8 cellular contexts compared by ENCODE assay signal in the genomic region with DNA sequence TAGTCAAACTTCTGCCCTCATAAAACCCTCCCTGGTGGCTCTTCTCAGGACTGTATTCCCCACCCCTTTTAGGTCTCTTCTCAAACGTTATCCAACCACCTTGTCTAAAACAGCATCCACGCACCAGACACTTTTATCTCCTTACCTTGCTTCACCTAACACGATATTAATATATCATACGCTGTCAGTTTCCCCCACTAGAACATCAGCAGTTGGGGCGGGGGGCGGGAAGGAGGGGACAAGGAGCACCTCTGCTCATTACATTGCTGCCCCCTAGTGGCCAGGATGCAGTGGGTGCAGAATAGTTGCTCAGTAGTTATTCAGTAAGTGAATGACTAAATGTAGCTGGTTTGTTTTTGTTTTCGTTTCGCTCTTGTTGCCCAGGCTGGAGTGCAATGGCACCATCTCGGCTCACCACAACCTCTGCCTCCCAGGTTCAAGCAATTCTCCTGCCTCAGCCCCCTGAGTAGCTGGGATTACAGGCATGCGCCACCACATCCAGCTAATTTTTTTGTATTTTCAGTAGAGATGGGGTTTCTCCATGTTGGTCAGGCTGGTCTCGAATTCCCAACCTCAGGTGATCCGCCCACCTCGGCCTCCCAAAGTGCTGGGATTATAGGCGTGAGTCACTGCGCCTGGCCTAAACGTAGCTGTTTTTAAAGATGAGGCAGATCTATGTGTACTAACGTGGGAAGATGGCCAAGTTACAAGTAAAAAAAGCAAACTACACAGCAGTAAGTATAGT. TPM values are rescaled to one million over a fixed set of nuclear protein-coding genes. Genes with fewer than 3 reads are reported as not detected.
A peak's percentile ranks its signal among the peaks of the same experiment; 100 is the strongest.
DNase-seq lines count a peak whose midpoint lies in the region; ATAC-seq and TF ChIP-seq lines count a peak whose summit lies in the region.
"Not testable (repeated sequence)": the region's sequence is repeated elsewhere in the genome, so short reads cannot be mapped to it uniquely, and the experiment has no call there.

No MANE protein-coding gene starts in this region.

- H2AFZ ChIP-seq in OCI-LY7 (ENCODE audit: low read length): peak overlapping the region; percentile 38; the same call in 1 of the 2 replicates

- H3K4me2 ChIP-seq in OCI-LY7 (ENCODE audit: low read length): peak overlapping the region; percentile 31
- peak overlapping the region; percentile 66 for H3K4me2 ChIP-seq in skeletal muscle satellite cell (ENCODE audit: low read length)

- peaks cover 10% of the 10 kb centered on the region for H3K27me3 Mint-ChIP-seq in activated CD8-positive, alpha-beta T cell treated with anti-CD3 and anti-CD28 coated beads, Interleukin-2, amount 10 ng/mL, durations not matched to agents 7 days and 5 days (ENCODE audit: low read depth)
- not testable (repeated sequence) for H3K27me3 Mint-ChIP-seq in chondrocyte (ENCODE audit: low read depth); immature natural killer cell (ENCODE audit: low read depth in 3 of 3)

- H3K36me3 ChIP-seq in GM06990 (ENCODE audit: control insufficient read depth, insufficient read depth, low read length); OCI-LY7 (ENCODE audit: insufficient read depth, low read length); skeletal muscle satellite cell (ENCODE audit: insufficient read depth, low read length); vagina: not testable (repeated sequence)

- H4K20me1 ChIP-seq in OCI-LY7 (ENCODE audit: insufficient read depth, low read length): not testable (repeated sequence)

- not testable (repeated sequence) for H3K27me3 ChIP-seq in GM06990 (replicated peaks; ENCODE audit: control insufficient read depth, insufficient read depth, low read length); vagina
- H3K27me3 ChIP-seq in skeletal muscle satellite cell (ENCODE audit: control insufficient read depth, insufficient read depth, low read length): peaks cover 33% of the 10 kb centered on the region

- not testable (repeated sequence) for H3K4me1 Mint-ChIP-seq in activated CD8-positive, alpha-beta T cell treated with anti-CD3 and anti-CD28 coated beads, Interleukin-2, amount 10 ng/mL, durations not matched to agents 7 days and 5 days (ENCODE audit: low read depth); immature natural killer cell
- H3K4me1 Mint-ChIP-seq in chondrocyte (ENCODE audit: low read depth): peaks cover 12% of the 10 kb centered on the region

- not testable (repeated sequence) for H3K79me2 ChIP-seq in OCI-LY7 (ENCODE audit: insufficient read depth, low read depth, low read length)

- H3K9me3 Mint-ChIP-seq in activated CD8-positive, alpha-beta T cell treated with anti-CD3 and anti-CD28 coated beads, Interleukin-2, amount 10 ng/mL, durations not matched to agents 7 days and 5 days (ENCODE audit: insufficient read depth); chondrocyte (ENCODE audit: low read depth); immature natural killer cell: not testable (repeated sequence)

- H3K9me3 ChIP-seq in OCI-LY7 (ENCODE audit: low read length); skeletal muscle satellite cell (replicated peaks; ENCODE audit: low read length); vagina: not testable (repeated sequence)

- BruUV-seq in OCI-LY7 (replicated peaks; lab: Mats Ljungman, UMichigan): not testable (repeated sequence)

- not testable (repeated sequence) for H3K27ac Mint-ChIP-seq in activated CD8-positive, alpha-beta T cell treated with anti-CD3 and anti-CD28 coated beads, Interleukin-2, amount 10 ng/mL, durations not matched to agents 7 days and 5 days; immature natural killer cell
- peak overlapping the region; percentile 65 for H3K27ac Mint-ChIP-seq in chondrocyte (ENCODE audit: unreplicated experiment)

- not testable (repeated sequence) for TF ChIP-seq POLR2A in vagina (IDR thresholded peaks at IDR 0.05)

- ATAC-seq in activated CD8-positive, alpha-beta T cell treated with anti-CD3 and anti-CD28 coated beads, Interleukin-2, amount 10 ng/mL, durations not matched to agents 7 days and 5 days: peak; percentile 85

- not testable (repeated sequence) for H3K9ac ChIP-seq in skeletal muscle satellite cell (ENCODE audit: low read depth, low read length)

- not testable (repeated sequence) for H3K4me1 ChIP-seq in OCI-LY7 (ENCODE audit: insufficient read depth, low read length, poor library complexity, severe bottlenecking); skeletal muscle satellite cell (ENCODE audit: control insufficient read depth, insufficient read depth, low read length); vagina

- H3K4me3 Mint-ChIP-seq in activated CD8-positive, alpha-beta T cell treated with anti-CD3 and anti-CD28 coated beads, Interleukin-2, amount 10 ng/mL, durations not matched to agents 7 days and 5 days; chondrocyte (ENCODE audit: unreplicated experiment); immature natural killer cell: not testable (repeated sequence)

- H3K4me3 ChIP-seq in GM06990 (replicated peaks; ENCODE audit: low read depth, low read length); LNCaP clone FGC (ENCODE audit: low read depth, low read length); OCI-LY7 (ENCODE audit: low read depth, low read length, poor library complexity, severe bottlenecking); skeletal muscle satellite cell (ENCODE audit: low read length); vagina: not testable (repeated sequence)

- peak; percentile 34 for DNase-seq in GM06990 (ENCODE audit: extremely low read depth, insufficient read length)
- DNase-seq in LNCaP clone FGC (ENCODE audit: low read depth); chondrocyte (ENCODE audit: low spot score); vagina (ENCODE audit: extremely low spot score in 2 of 2): not testable (repeated sequence)
- DNase-seq in OCI-LY7 (ENCODE audit: low spot score): peak; percentile 85
- DNase-seq in activated CD8-positive, alpha-beta T cell treated with anti-CD3 and anti-CD28 coated beads, Interleukin-2, amount 10 ng/mL, durations not matched to agents 7 days and 5 days: peak; percentile 80
- peak; percentile 47 to 58 (median 47) for DNase-seq in immature natural killer cell

- CTCF ChIA-PET in OCI-LY7 (lab: Charles Lee; ENCODE audit: unreplicated experiment): interaction anchor here (0.6 kb wide), 2 partner anchors 25 to 262 kb away, joined by 4 read pairs; no protein-coding TSS in a partner anchor
- CTCF ChIA-PET in activated CD8-positive, alpha-beta T cell treated with anti-CD3 and anti-CD28 coated beads, Interleukin-2, amount 10 ng/mL, durations not matched to agents 7 days and 5 days (lab: Charles Lee): interaction anchor here (0.6 to 2.0 kb wide), 28 partner anchors 11 to 790 kb away, joined by 3 to 19 read pairs (median 4); partner anchors contain the start of genes ATP1A3, RABAC1, RPS19 and ZNF574

- H3K36me3 Mint-ChIP-seq in activated CD8-positive, alpha-beta T cell treated with anti-CD3 and anti-CD28 coated beads, Interleukin-2, amount 10 ng/mL, durations not matched to agents 7 days and 5 days (ENCODE audit: low read depth); chondrocyte (ENCODE audit: low read depth); immature natural killer cell: not testable (repeated sequence)

- intact Hi-C loops in OCI-LY7 (cut with micrococcal nuclease; ENCODE audit: unreplicated experiment): loop anchor here (2.0 to 5.0 kb wide), 2 partner anchors 36 to 78 kb away; partner anchors contain the start of gene RABAC1
- intact Hi-C loops in vagina (cut with DNase I): not testable (repeated sequence)

- H3K9me2 ChIP-seq in OCI-LY7 (ENCODE audit: insufficient read depth, low read length): not testable (repeated sequence)

- TF ChIP-seq CTCF in GM06990 (IDR thresholded peaks at IDR 0.05; ENCODE audit: insufficient read depth, low read length, poor library complexity, severe bottlenecking): peak; percentile 91
- TF ChIP-seq CTCF in LNCaP clone FGC (IDR thresholded peaks at IDR 0.05; ENCODE audit: control insufficient read depth, extremely low read depth, insufficient read depth): peak; percentile 75
- peak; percentile 92 for TF ChIP-seq CTCF in OCI-LY7 (conservative IDR thresholded peaks at IDR 0.05; ENCODE audit: low read length)
- TF ChIP-seq CTCF in chondrocyte (IDR thresholded peaks at IDR 0.05): peak; percentile 98
- TF ChIP-seq CTCF in vagina (IDR thresholded peaks at IDR 0.05): peak in 2 of 3 experiments; percentile 43 to 53

- H3K27ac ChIP-seq in OCI-LY7 (ENCODE audit: low read depth, low read length, poor library complexity, severe bottlenecking); vagina: not testable (repeated sequence)

- POLR2A ChIA-PET in OCI-LY7 (lab: Charles Lee): interaction anchor here (0.8 kb wide), 1 partner anchor 122 kb away, joined by 4 read pairs; no protein-coding TSS in a partner anchor
- POLR2A ChIA-PET in activated CD8-positive, alpha-beta T cell treated with anti-CD3 and anti-CD28 coated beads, Interleukin-2, amount 10 ng/mL, durations not matched to agents 7 days and 5 days (lab: Charles Lee): not testable (repeated sequence)

RNA-seq across cellular contexts. Expression of gene GRIK5, which starts 35.2 kb away (rescaled TPM):
- 0.73 and 0.77 TPM in 2 replicates for total RNA-seq in OCI-LY7 (2014; rRNA removed; shearing (Covaris generic))
- total RNA-seq in OCI-LY7 (2022): 1.1 and 1.3 TPM in 2 replicates
- total RNA-seq in activated CD8-positive, alpha-beta T cell treated with anti-CD3 and anti-CD28 coated beads, Interleukin-2, amount 10 ng/mL, durations not matched to agents 7 days and 5 days: under 1 TPM; 0.37 to 0.73 TPM
- total RNA-seq in chondrocyte: 0.36 to 0.59 TPM (median 0.37 TPM) in 3 replicates
- not detected for polyA plus RNA-seq in immature natural killer cell
- total RNA-seq in skeletal muscle satellite cell (2012; rRNA removed): under 0.01 TPM in 2 replicates
- 2.5 TPM for total RNA-seq in vagina

RNA-seq across cellular contexts. Expression of gene ATP1A3, which starts 40.8 kb away (rescaled TPM):
- 3.1 and 9.3 TPM in 2 replicates for total RNA-seq in OCI-LY7 (2014; rRNA removed; shearing (Covaris generic))
- total RNA-seq in OCI-LY7 (2022): 33.0 and 33.3 TPM in 2 replicates
- total RNA-seq in activated CD8-positive, alpha-beta T cell treated with anti-CD3 and anti-CD28 coated beads, Interleukin-2, amount 10 ng/mL, durations not matched to agents 7 days and 5 days: 1 to 10 TPM; 2.3 to 3.3 TPM
- 0.10 to 0.85 TPM (median 0.64 TPM) in 3 replicates for total RNA-seq in chondrocyte
- polyA plus RNA-seq in immature natural killer cell: 1 to 10 TPM in 2 of 3 donors, under 1 TPM in 1; 0.29 to 5.9 (median 1.8) TPM
- 0.51 TPM in 1 of 2 replicates, not detected in the other for total RNA-seq in skeletal muscle satellite cell (2012; rRNA removed)
- 4.7 TPM for total RNA-seq in vagina

RNA-seq across cellular contexts. Expression of gene ZNF574, which starts 41.2 kb away (rescaled TPM):
- total RNA-seq in OCI-LY7 (2014; rRNA removed; shearing (Covaris generic)): 18.5 and 29.3 TPM in 2 replicates
- 14.5 and 16.6 TPM in 2 replicates for total RNA-seq in OCI-LY7 (2022)
- 10 to 100 TPM; 14.0 to 14.3 TPM for total RNA-seq in activated CD8-positive, alpha-beta T cell treated with anti-CD3 and anti-CD28 coated beads, Interleukin-2, amount 10 ng/mL, durations not matched to agents 7 days and 5 days
- total RNA-seq in chondrocyte: 11.2 to 13.0 TPM (median 12.4 TPM) in 3 replicates
- polyA plus RNA-seq in immature natural killer cell: 10 to 100 TPM; 12.4 to 29.6 (median 20.3) TPM
- 16.7 and 19.9 TPM in 2 replicates for total RNA-seq in skeletal muscle satellite cell (2012; rRNA removed)
- total RNA-seq in vagina: 26.5 TPM

Comparison
In these comparisons a context has a peak if more than half of its experiments do, and no peak if none do; other contexts are left out.
1. CTCF ChIP-seq: peak in every context shown above with its lines; median percentile 98 in chondrocyte; 92 in OCI-LY7; 91 in GM06990; 75 in LNCaP clone FGC; 48 in vagina.